Comparison of ENCODE assay signal across 9 cellular contexts in the genomic region with DNA sequence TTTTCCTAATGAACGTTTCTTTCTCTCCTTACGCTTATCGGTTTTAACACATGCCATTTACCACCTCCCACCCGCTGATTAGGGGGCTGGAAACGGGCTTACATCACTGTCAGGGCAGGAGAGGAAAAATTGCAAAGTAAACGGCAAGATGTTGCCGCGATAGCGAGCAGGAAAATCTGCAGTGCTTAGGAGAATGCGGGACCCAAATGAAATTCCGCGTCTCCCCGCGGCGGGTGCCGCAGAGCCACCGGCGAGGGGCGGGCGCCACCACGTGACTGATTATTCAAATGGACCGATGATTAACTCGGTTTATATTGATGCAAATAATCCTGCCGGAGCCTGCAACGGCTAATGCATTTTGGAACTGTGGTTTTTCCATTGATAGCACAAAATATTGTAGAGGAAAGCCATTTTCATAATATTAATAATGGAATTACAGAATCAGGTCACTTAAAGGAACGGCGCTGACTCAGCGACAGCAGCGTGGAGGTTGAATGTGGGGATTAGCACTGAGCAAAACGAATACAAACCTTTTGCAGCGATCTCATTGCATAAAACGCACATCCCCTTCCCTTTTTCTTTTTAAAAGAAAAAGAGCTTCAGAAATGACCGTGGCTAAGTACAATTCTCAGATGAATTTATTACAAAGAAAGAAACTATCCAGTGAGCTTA.
DNase-seq lines count a peak whose midpoint lies in the region; ATAC-seq and TF ChIP-seq lines count a peak whose summit lies in the region.
"Had no signal": no experiment of that assay in that cellular context is flagged by ENCODE, and none has a peak within 500 bp of the region (broad histone marks: within the 10 kb centered on the region; RNA-seq: fewer than 3 reads in every experiment).

No MANE protein-coding gene starts in this region.

- TF ChIP-seq CTCF in astrocyte of the cerebellum (IDR thresholded peaks at IDR 0.05; ENCODE audit: low read depth, low read length, missing control alignments) = peak; percentile 8

- ATAC-seq in GM18517 (IDR thresholded peaks at IDR 0.05; ENCODE audit: unreplicated experiment) = no peak

- in situ Hi-C loops in astrocyte of the cerebellum (cut with HindIII; ENCODE audit: low sequenced_read_pairs) = no loop called here

- H3K4me3 ChIP-seq in astrocyte of the cerebellum (ENCODE audit: low read depth, low read length) = peak overlapping the region; percentile 31
- H3K4me3 ChIP-seq: lung had no signal

- DNase-seq in COR-L47 (lab: John Stamatoyannopoulos, UW) (peak; percentile 39), M059J (ENCODE audit: low read depth) (peak; percentile 10), astrocyte of the cerebellum (ENCODE audit: low read depth) (no peak), iPS-NIHi7 (ENCODE audit: extremely low spot score) (peak; percentile 72), T1000 (lab: John Stamatoyannopoulos, UW) (no peak), GDM1 (lab: John Stamatoyannopoulos, UW) (no peak)
- DNase-seq in stimulated activated CD4-positive, alpha-beta T cell treated with anti-CD3 and anti-CD28 coated beads, Interleukin-4, amount 100 ng/mL, for 1 hour = peak; percentile 22

Comparison
In these comparisons a context has a peak if more than half of its experiments do, and no peak if none do; other contexts are left out.
1. DNase-seq: peak in COR-L47 (single experiment), M059J (single experiment), iPS-NIHi7 (single experiment) and stimulated activated CD4-positive, alpha-beta T cell treated with anti-CD3 and anti-CD28 coated beads, Interleukin-4, amount 100 ng/mL, for 1 hour (single experiment); none in astrocyte of the cerebellum (single experiment), T1000 (single experiment) and GDM1 (single experiment).